In genomic region chr5:120502531-120502930, GRCh38 we compare ENCODE assay signal across 21 cellular contexts. TPM values are rescaled to one million over a fixed set of nuclear protein-coding genes. Genes with fewer than 3 reads are reported as not detected.
DNase-seq lines count a peak whose midpoint lies in the region; ATAC-seq, FAIRE-seq and TF ChIP-seq lines count a peak whose summit lies in the region.
"Had no signal": no experiment of that assay in that cellular context is flagged by ENCODE, and none has a peak within 500 bp of the region (broad histone marks: within the 10 kb centered on the region; RNA-seq: fewer than 3 reads in every experiment).

No MANE protein-coding gene starts in this region.

- H3K36me3 ChIP-seq in SK-N-SH (replicated peaks in 1 of 2; ENCODE audit: control insufficient read depth in 1 of 2, insufficient read depth in 2 of 2, low read length in 1 of 2) (peaks cover 0 to 20% of the 10 kb centered on the region in 2 experiments), K562 (ENCODE audit: control insufficient read depth, insufficient read depth, low read length) (no peaks in the 10 kb centered on the region), neuronal stem cell (replicated peaks in 1 of 2; ENCODE audit: control insufficient read depth in 2 of 2, insufficient read depth in 2 of 2, low read length in 2 of 2) (no peaks in the 10 kb centered on the region)
- H3K36me3 ChIP-seq: BE2C; BLaER1 treated with 17β-estradiol and CSF1 and Interleukin-3, amounts not matched to agents 10 nM and 100 nM had no signal

- no peaks in the 10 kb centered on the region; a peak in 1 of 4 replicates for H3K4me1 ChIP-seq in SK-N-SH (ENCODE audit: control insufficient read depth in 1 of 2, insufficient read depth in 2 of 2, low read depth in 1 of 2, low read length in 1 of 2)
- H3K4me1 ChIP-seq in K562 (replicated peaks in 1 of 2; ENCODE audit: control insufficient read depth in 2 of 2, insufficient read depth in 2 of 2, low read length in 2 of 2): no peaks in the 10 kb centered on the region; a peak in 2 of 5 replicates
- peaks cover 0 to 2% of the 10 kb centered on the region in 2 donors for H3K4me1 ChIP-seq in neuronal stem cell (ENCODE audit: control insufficient read depth in 2 of 2, insufficient read depth in 1 of 2, low read depth in 1 of 2, low read length in 2 of 2)
- H3K4me1 ChIP-seq: BE2C; BLaER1 treated with 17β-estradiol and CSF1 and Interleukin-3, amounts not matched to agents 10 nM and 100 nM; Caco-2 had no signal

- no peak for TF ChIP-seq CTCF in SK-N-SH (IDR thresholded peaks at IDR 0.05)
- TF ChIP-seq CTCF in K562 (IDR thresholded peaks at IDR 0.05 in 2 of 3, conservative IDR thresholded peaks at IDR 0.05 in 1 of 3; ENCODE audit: insufficient read depth in 2 of 3, low read depth in 1 of 3, low read length in 3 of 3): no peak

- H3K79me2 ChIP-seq in SK-N-SH (ENCODE audit: insufficient read depth): peaks cover 71% of the 10 kb centered on the region
- peaks cover 3% of the 10 kb centered on the region; the same call in 2 of the 3 replicates for H3K79me2 ChIP-seq in K562 (ENCODE audit: control insufficient read depth, insufficient read depth, low read length)

- no peak overlapping the region for H3K27ac ChIP-seq in SK-N-SH (ENCODE audit: low read depth in 2 of 2, low read length in 1 of 2)
- 0 out of 3 replicates have a peak overlapping the region, but pooled peaks have one; percentile 22 for H3K27ac ChIP-seq in K562 (ENCODE audit: extremely low read depth, low read depth, low read length)
- no peak overlapping the region for H3K27ac ChIP-seq in neuronal stem cell (replicated peaks; ENCODE audit: low read length)
- H3K27ac ChIP-seq: 22Rv1; BLaER1 treated with 17β-estradiol and CSF1 and Interleukin-3, amounts not matched to agents 10 nM and 100 nM had no signal

- ATAC-seq in SK-N-SH treated with all-trans-retinoic acid at 6 μM for 48 hours (no peak), K562 (no peak), GM18861 (IDR thresholded peaks at IDR 0.05; ENCODE audit: unreplicated experiment) (no peak), GM21528 (IDR thresholded peaks at IDR 0.05; ENCODE audit: low FRiP score, unreplicated experiment) (no peak)
- ATAC-seq: HCT116 had no signal

- H3K27me3 ChIP-seq in SK-N-SH (ENCODE audit: insufficient read depth) (no peaks in the 10 kb centered on the region), K562 (ENCODE audit: control insufficient read depth in 2 of 2, insufficient read depth in 2 of 2, low read length in 2 of 2) (no peaks in the 10 kb centered on the region), neuronal stem cell (ENCODE audit: control insufficient read depth in 3 of 3, insufficient read depth in 3 of 3, low read depth in 1 of 3, low read length in 3 of 3) (no peaks in the 10 kb centered on the region)
- H3K27me3 ChIP-seq: BE2C; BLaER1 treated with 17β-estradiol and CSF1 and Interleukin-3, amounts not matched to agents 10 nM and 100 nM had no signal

- no peaks in the 10 kb centered on the region for H3K9me2 ChIP-seq in SK-N-SH

- TF ChIP-seq RAD21 in SK-N-SH (IDR thresholded peaks at IDR 0.05; ENCODE audit: low read length): no peak
- no peak for TF ChIP-seq RAD21 in K562 (CRISPR knock-in tag; conservative IDR thresholded peaks at IDR 0.05 in 1 of 2, IDR thresholded peaks at IDR 0.05 in 1 of 2)

- in situ Hi-C loops in K562 (cut with MboI): no loop called here

- H3K14ac ChIP-seq in neuronal stem cell (ENCODE audit: low read length): no peak overlapping the region

- TF ChIP-seq POLR2A in K562 (conservative IDR thresholded peaks at IDR 0.05): no peak
- TF ChIP-seq POLR2A in H54 (IDR thresholded peaks at IDR 0.05; ENCODE audit: low read depth, low read length): no peak

- no peak overlapping the region for H2BK5ac ChIP-seq in neuronal stem cell (ENCODE audit: low read length)

- no peak overlapping the region for H3K4ac ChIP-seq in neuronal stem cell (ENCODE audit: low read length)

- no peak overlapping the region for H3K18ac ChIP-seq in neuronal stem cell (ENCODE audit: low read length)

- CTCF ChIA-PET in SK-N-SH (lab: Yijun Ruan, JAX) (interaction anchor here (0.8 kb wide), 1 partner anchor 22 kb away, joined by 4 read pairs; no protein-coding TSS in a partner anchor), K562 (lab: Yijun Ruan, JAX; ENCODE audit: low intra/inter-chr PET ratio) (no interaction called here)

- H3K4me3 ChIP-seq in SK-N-SH (ENCODE audit: low read depth in 2 of 2, low read length in 1 of 2) (no peak overlapping the region), K562 (no peak overlapping the region), neuronal stem cell (ENCODE audit: low read length in 2 of 2) (no peak overlapping the region)
- H3K4me3 ChIP-seq: BLaER1 treated with 17β-estradiol and CSF1 and Interleukin-3, amounts not matched to agents 10 nM and 100 nM had no signal

- H3F3A ChIP-seq in SK-N-SH (replicated peaks; ENCODE audit: insufficient read depth): peaks cover 5% of the 10 kb centered on the region

- H4K8ac ChIP-seq in neuronal stem cell (ENCODE audit: low read depth, low read length): no peak overlapping the region

- TF ChIP-seq EP300 in SK-N-SH (IDR thresholded peaks at IDR 0.05; ENCODE audit: borderline replicate concordance in 1 of 2, low read depth in 1 of 2, low read length in 1 of 2): no peak
- no peak for TF ChIP-seq EP300 in K562 (IDR thresholded peaks at IDR 0.05; ENCODE audit: low read length)

- H3K9ac ChIP-seq in SK-N-SH: no peak overlapping the region
- no peak overlapping the region for H3K9ac ChIP-seq in K562 (ENCODE audit: insufficient read depth in 1 of 2, low read depth in 2 of 2, low read length in 2 of 2)
- H3K9ac ChIP-seq in neuronal stem cell (ENCODE audit: low read depth, low read length, poor library complexity): no peak overlapping the region
- H3K9ac ChIP-seq: BLaER1 treated with 17β-estradiol and CSF1 and Interleukin-3, amounts not matched to agents 10 nM and 100 nM had no signal

- no peak overlapping the region for H2BK12ac ChIP-seq in neuronal stem cell (ENCODE audit: low read length)

- WGBS in SK-N-SH (ENCODE audit: low lambda C conversion rate): 82% methylated on average over 4 of the region's 4 CpGs
- 25% methylated on average over 4 of the region's 4 CpGs for WGBS in K562 (ENCODE audit: insufficient coverage, low coverage, missing lambda C conversion rate)
- WGBS in neuronal stem cell (ENCODE audit: extremely low coverage in 2 of 2, insufficient read length in 2 of 2, insufficient replicate concordance in 1 of 2), 2 donors: no CpG with 5 or more reads among the region's 4 CpGs

- H3K9me3 ChIP-seq in SK-N-SH (no peaks in the 10 kb centered on the region), K562 (replicated peaks; ENCODE audit: control insufficient read depth, insufficient read depth, low read depth, low read length) (no peaks in the 10 kb centered on the region), neuronal stem cell (replicated peaks in 1 of 2; ENCODE audit: control insufficient read depth in 2 of 2, insufficient read depth in 1 of 2, low read depth in 1 of 2, low read length in 2 of 2) (no peaks in the 10 kb centered on the region)
- H3K9me3 ChIP-seq: BE2C; BLaER1 treated with 17β-estradiol and CSF1 and Interleukin-3, amounts not matched to agents 10 nM and 100 nM; Caco-2 had no signal

- POLR2A ChIA-PET in SK-N-SH (lab: Yijun Ruan, JAX) (no interaction called here), K562 (lab: Yijun Ruan, JAX) (interaction anchor here (0.5 kb wide), 1 partner anchor 411 kb away, joined by 4 read pairs; no protein-coding TSS in a partner anchor)

- DNase-seq in SK-N-SH: no peak
- DNase-seq in K562 (ENCODE audit: extremely low read depth in 1 of 4, low spot score in 3 of 4): no peak
- DNase-seq in neuronal stem cell (ENCODE audit: low spot score): no peak
- no peak for DNase-seq in H54 (ENCODE audit: insufficient read length, low spot score)
- DNase-seq: AML-193; BE2C; Caco-2; CD4-positive, alpha-beta T cell; DMS153; DND-41; GOT3; H7 had no signal

- no TSS peak for BruUV-seq in K562 (replicated peaks; lab: Mats Ljungman, UMichigan)

- H2AFZ ChIP-seq in SK-N-SH (ENCODE audit: low read depth) (peak overlapping the region; percentile 42; the same call in 1 of the 2 replicates), K562 (ENCODE audit: low read depth, low read length) (no peak overlapping the region), neuronal stem cell (ENCODE audit: low read length) (peak overlapping the region; percentile 40)

- H4K20me1 ChIP-seq in SK-N-SH (ENCODE audit: insufficient read depth) (no peaks in the 10 kb centered on the region), K562 (replicated peaks; ENCODE audit: control insufficient read depth, insufficient read depth, low read length) (no peaks in the 10 kb centered on the region)
- H4K20me1 ChIP-seq: BLaER1 treated with 17β-estradiol and CSF1 and Interleukin-3, amounts not matched to agents 10 nM and 100 nM had no signal

- intact Hi-C loops in K562 (cut with micrococcal nuclease): no loop called here

- H2BK15ac ChIP-seq in neuronal stem cell (ENCODE audit: low read length): no peak overlapping the region

- H4K91ac ChIP-seq in neuronal stem cell (ENCODE audit: low read depth, low read length, poor library complexity): no peak overlapping the region

- H3K79me1 ChIP-seq in neuronal stem cell (ENCODE audit: low read depth, low read length): no peaks in the 10 kb centered on the region

- H3K23ac ChIP-seq in neuronal stem cell (ENCODE audit: low read depth, low read length, poor library complexity): no peak overlapping the region

- no peak overlapping the region for H2AK5ac ChIP-seq in neuronal stem cell (ENCODE audit: low read depth, low read length)

- FAIRE-seq in K562 (lab: Jason Lieb, UNC) (no peak), H54 (lab: Jason Lieb, UNC) (no peak)
- FAIRE-seq: G401.6, GM12892, GM19239 had no signal

- no peaks in the 10 kb centered on the region for H3K9me1 ChIP-seq in K562 (ENCODE audit: control insufficient read depth, insufficient read depth, low read length)

- H3K4me2 ChIP-seq in SK-N-SH (no peak overlapping the region), K562 (ENCODE audit: insufficient read depth, low read length) (no peak overlapping the region), neuronal stem cell (ENCODE audit: insufficient read depth, low read length, poor library complexity, severe bottlenecking) (no peak overlapping the region)
- H3K4me2 ChIP-seq: BLaER1 treated with 17β-estradiol and CSF1 and Interleukin-3, amounts not matched to agents 10 nM and 100 nM had no signal

- H2BK120ac ChIP-seq in neuronal stem cell (ENCODE audit: low read depth, low read length): no peak overlapping the region

RNA-seq across cellular contexts. Expression of gene PRR16, which starts 38.4 kb away (rescaled TPM):
- 26.7 and 35.9 TPM in 2 replicates for polyA plus RNA-seq in SK-N-SH (2012; rRNA removed)
- 30.4 and 31.0 TPM in 2 replicates for polyA plus RNA-seq in SK-N-SH (2012; cell fraction: cytosol; rRNA removed)
- polyA plus RNA-seq in SK-N-SH (2012; cell fraction: nucleus; rRNA removed): 15.0 and 22.8 TPM in 2 replicates
- total RNA-seq in K562 (2011; cell fraction: chromatin; rRNA removed; ENCODE audit: low replicate concordance): 1.2 and 4.0 TPM in 2 replicates
- 1.2 and 2.8 TPM in 2 replicates for total RNA-seq in K562 (2011; cell fraction: nucleolus; rRNA removed)
- 1.5 and 2.6 TPM in 2 replicates for total RNA-seq in K562 (2011; cell fraction: nucleoplasm; rRNA removed)
- total RNA-seq in K562 (2014; rRNA removed): 3.3 TPM in 2 replicates
- 3.5 and 4.1 TPM in 2 replicates for total RNA-seq in K562 (2014; rRNA removed; fragmentation: Illumina TruSeq; extraction: Trizol)
- 3.3 TPM in 2 replicates for total RNA-seq in K562 (2015; rRNA removed; fragmentation: Illumina TruSeq; extraction: Trizol)
- total RNA-seq in K562 (2021): 4.9 and 7.6 TPM in 2 replicates
- 0.16 and 0.61 TPM in 2 replicates for polyA plus RNA-seq in K562 (2011; rRNA removed)
- 0.66 TPM in 1 of 2 replicates, not detected in the other for polyA plus RNA-seq in K562 (2011; cell fraction: cytosol; rRNA removed)
- 0.74 TPM in 1 of 2 replicates, not detected in the other for polyA plus RNA-seq in K562 (2011; cell fraction: nucleus; rRNA removed)
- polyA plus RNA-seq in K562 (2012): 5.6 and 12.1 TPM in 2 replicates
- polyA plus RNA-seq in K562 (2014; fragmentation: Illumina TruSeq; extraction: Trizol): 10.1 and 10.4 TPM in 2 replicates
- 1 to 10 TPM; 1.8 to 3.1 TPM for polyA plus RNA-seq in K562 (2014; fragmentation: Nextera tagmentation; extraction: Ambion mirVana)
- polyA plus RNA-seq in K562 (2014; rRNA removed): 5.8 and 7.2 TPM in 2 replicates
- polyA minus RNA-seq in K562 (2011; rRNA and poly(A)+ RNA removed): 1.3 TPM in 1 of 2 replicates, not detected in the other
- not detected in 2 replicates for polyA minus RNA-seq in K562 (2011; cell fraction: cytosol; rRNA and poly(A)+ RNA removed)
- 1.1 TPM in 1 of 2 replicates, not detected in the other for polyA minus RNA-seq in K562 (2011; cell fraction: nucleus; rRNA and poly(A)+ RNA removed)
- 0.15 TPM for polyA plus RNA-seq in neuronal stem cell (2013, experiment 1 of 2)
- 0.24 TPM for polyA plus RNA-seq in neuronal stem cell (2013, experiment 2 of 2)
- total RNA-seq: Caco-2; CD4-positive, alpha-beta T cell; H7 had no signal
